Comparison of ENCODE assay signal across 6 cellular contexts in the genomic region with DNA sequence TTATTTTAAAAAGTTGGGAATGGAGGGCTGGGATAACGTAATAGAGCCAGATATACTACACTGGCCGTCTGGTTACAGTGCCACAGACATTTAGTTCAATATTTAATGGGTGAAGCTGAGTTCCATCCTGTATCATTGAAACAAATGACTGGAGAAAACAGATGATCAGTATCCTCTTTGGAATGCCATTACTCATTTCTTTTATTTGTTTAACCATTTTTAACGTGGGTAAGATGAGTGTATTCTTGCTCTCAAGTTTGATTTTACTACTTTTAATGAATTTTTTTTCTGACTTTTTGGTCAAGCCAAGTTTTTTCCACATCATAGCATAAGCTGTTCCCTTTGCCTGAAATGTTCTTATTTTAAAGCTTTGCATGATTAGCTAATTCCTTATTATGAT. TPM values are rescaled to one million over a fixed set of nuclear protein-coding genes. Genes with fewer than 3 reads are reported as not detected.
"Had no signal": no experiment of that assay in that cellular context is flagged by ENCODE, and none has a peak within 500 bp of the region (broad histone marks: within the 10 kb centered on the region; RNA-seq: fewer than 3 reads in every experiment).

No MANE protein-coding gene starts in this region.

- H3K4me2 ChIP-seq: GM23338 had no signal

- ATAC-seq: GM23338, HepG2 had no signal

- H2AFZ ChIP-seq: GM23338 had no signal

- H3K4me3 ChIP-seq: GM23338 had no signal

- DNase-seq: H9, HCEC 1CT, KBM-7 had no signal

RNA-seq across cellular contexts. Expression of a gene that starts 53.9 kb away (rescaled TPM):
- total RNA-seq: GM23338, HepG2 had no signal
- polyA plus RNA-seq: HepG2, IgD-negative memory B cell had no signal
